In genomic region chr4:130534651-130535050, GRCh38 we compare ENCODE assay signal across 7 cellular contexts.
"Had no signal": no experiment of that assay in that cellular context is flagged by ENCODE, and none has a peak within 500 bp of the region (broad histone marks: within the 10 kb centered on the region; RNA-seq: fewer than 3 reads in every experiment).

No MANE protein-coding gene starts in this region.

- ATAC-seq: HepG2, K562 had no signal

- H3K27ac ChIP-seq: HL-60, KMS-11 had no signal

- H3K4me3 ChIP-seq: K562 had no signal

- DNase-seq: IMR-90, KBM-7, KG1 had no signal
